12 cellular contexts compared by ENCODE assay signal in genomic region chr6:39227476-39227875, GRCh38. TPM values are rescaled to one million over a fixed set of nuclear protein-coding genes. Genes with fewer than 3 reads are reported as not detected.
DNase-seq lines count a peak whose midpoint lies in the region; ATAC-seq and TF ChIP-seq lines count a peak whose summit lies in the region.
"Had no signal": no experiment of that assay in that cellular context is flagged by ENCODE, and none has a peak within 500 bp of the region (broad histone marks: within the 10 kb centered on the region; RNA-seq: fewer than 3 reads in every experiment).

No MANE protein-coding gene starts in this region.

- DNase-seq in MCF 10A (ENCODE audit: unreplicated experiment) (no peak), mammary epithelial cell (no peak), upper lobe of right lung (no peak)
- DNase-seq in activated naive CD8-positive, alpha-beta T cell treated with anti-CD3 and anti-CD28 coated beads, Interleukin-2, amount 50 U/mL, for 24 hours: no peak
- no peak for DNase-seq in stimulated activated naive B cell treated with anti-CD40 and anti-IgM and Interleukin-4, amounts not matched to agents 10 μg/mL and 1 μg/mL and 100 μg/mL, for 72 hours
- DNase-seq: AML-193, left colon, NCI-H345, SHP77 treated with DMSO at 0.1 percent for 48 hours had no signal

- peaks cover 12% of the 10 kb centered on the region for H3K4me1 ChIP-seq in mammary epithelial cell (ENCODE audit: insufficient read depth, low read length)
- peaks cover 12% of the 10 kb centered on the region for H3K4me1 ChIP-seq in mesodermal cell (ENCODE audit: control insufficient read depth, insufficient read depth, low read length, poor library complexity, severe bottlenecking)
- peaks cover 35% of the 10 kb centered on the region for H3K4me1 ChIP-seq in upper lobe of right lung

- H3K9ac ChIP-seq in mammary epithelial cell (ENCODE audit: insufficient read depth, low read length): no peak overlapping the region

- dilution Hi-C loops in mammary epithelial cell (cut with HindIII; ENCODE audit: low sequenced_read_pairs): no loop called here

- H2AFZ ChIP-seq in mammary epithelial cell (ENCODE audit: low read depth, low read length): no peak overlapping the region

- H3K27ac Mint-ChIP-seq in MCF 10A (ENCODE audit: low read depth, unreplicated experiment): no peak overlapping the region
- peak overlapping the region; percentile 70 for H3K27ac Mint-ChIP-seq in activated naive CD8-positive, alpha-beta T cell treated with anti-CD3 and anti-CD28 coated beads, Interleukin-2, amount 50 U/mL, for 24 hours
- H3K27ac Mint-ChIP-seq in stimulated activated naive B cell treated with anti-CD40 and anti-IgM and Interleukin-4, amounts not matched to agents 10 μg/mL and 1 μg/mL and 100 μg/mL, for 72 hours: no peak overlapping the region

- no peak overlapping the region for H3K27ac ChIP-seq in mammary epithelial cell (ENCODE audit: insufficient read depth, low read depth, low read length)
- H3K27ac ChIP-seq in mesodermal cell (ENCODE audit: low read depth, low read length, severe bottlenecking): no peak overlapping the region
- peak overlapping the region; percentile 18 for H3K27ac ChIP-seq in upper lobe of right lung

- WGBS in mammary epithelial cell (ENCODE audit: low coverage, missing lambda C conversion rate): 87% methylated on average over 9 of the region's 9 CpGs
- 87 to 91% methylated on average over 5 of the region's 9 CpGs for WGBS in mesodermal cell (ENCODE audit: insufficient coverage in 2 of 2), 2 experiments

- in situ Hi-C loops in mammary epithelial cell (cut with MboI; ENCODE audit: low sequenced_read_pairs in 2 of 2): no loop called here

- H3K27me3 ChIP-seq in mammary epithelial cell (ENCODE audit: insufficient read depth, low read length) (no peaks in the 10 kb centered on the region), upper lobe of right lung (peaks cover 17% of the 10 kb centered on the region)

- H3K4me3 ChIP-seq in mammary epithelial cell (replicated peaks in 1 of 3; ENCODE audit: insufficient read depth in 1 of 3, low read depth in 2 of 3, low read length in 3 of 3) (no peak overlapping the region), mesodermal cell (ENCODE audit: extremely low read depth, insufficient read depth, low read length, poor library complexity, severe bottlenecking) (peak overlapping the region; percentile 58), upper lobe of right lung (peak overlapping the region; percentile 64)

- no peak for ATAC-seq in activated naive CD8-positive, alpha-beta T cell treated with anti-CD3 and anti-CD28 coated beads, Interleukin-2, amount 50 U/mL, for 24 hours
- ATAC-seq in upper lobe of right lung: no peak
- ATAC-seq in HG03095 (IDR thresholded peaks at IDR 0.05; ENCODE audit: unreplicated experiment): no peak
- no peak for ATAC-seq in stimulated activated naive B cell treated with anti-CD40 and anti-IgM and Interleukin-4, amounts not matched to agents 10 μg/mL and 1 μg/mL and 100 μg/mL, for 72 hours (replicated peaks)
- ATAC-seq in HG03521 (IDR thresholded peaks at IDR 0.05; ENCODE audit: unreplicated experiment): no peak
- ATAC-seq: left colon had no signal

- no peaks in the 10 kb centered on the region for H3K27me3 Mint-ChIP-seq in MCF 10A (ENCODE audit: insufficient read depth, unreplicated experiment)
- H3K27me3 Mint-ChIP-seq in activated naive CD8-positive, alpha-beta T cell treated with anti-CD3 and anti-CD28 coated beads, Interleukin-2, amount 50 U/mL, for 24 hours: peaks cover 3% of the 10 kb centered on the region
- H3K27me3 Mint-ChIP-seq in stimulated activated naive B cell treated with anti-CD40 and anti-IgM and Interleukin-4, amounts not matched to agents 10 μg/mL and 1 μg/mL and 100 μg/mL, for 72 hours: peaks cover 46 to 71% of the 10 kb centered on the region in 2 donors

- POLR2A ChIA-PET in MCF 10A (lab: Yijun Ruan, JAX): interaction anchor here (0.6 kb wide), 1 partner anchor 264 kb away, joined by 3 read pairs; no protein-coding TSS in a partner anchor

- H3K79me2 ChIP-seq in mammary epithelial cell (ENCODE audit: insufficient read depth, low read length): no peaks in the 10 kb centered on the region

- H3K36me3 Mint-ChIP-seq in MCF 10A (ENCODE audit: insufficient read depth, unreplicated experiment): no peaks in the 10 kb centered on the region
- peaks cover 43% of the 10 kb centered on the region for H3K36me3 Mint-ChIP-seq in activated naive CD8-positive, alpha-beta T cell treated with anti-CD3 and anti-CD28 coated beads, Interleukin-2, amount 50 U/mL, for 24 hours (ENCODE audit: low read depth)
- H3K36me3 Mint-ChIP-seq in stimulated activated naive B cell treated with anti-CD40 and anti-IgM and Interleukin-4, amounts not matched to agents 10 μg/mL and 1 μg/mL and 100 μg/mL, for 72 hours: peaks cover 0 to 2% of the 10 kb centered on the region in 2 donors

- no peaks in the 10 kb centered on the region for H3K9me3 Mint-ChIP-seq in MCF 10A (ENCODE audit: unreplicated experiment)
- H3K9me3 Mint-ChIP-seq in activated naive CD8-positive, alpha-beta T cell treated with anti-CD3 and anti-CD28 coated beads, Interleukin-2, amount 50 U/mL, for 24 hours: peaks cover 6% of the 10 kb centered on the region
- H3K9me3 Mint-ChIP-seq in stimulated activated naive B cell treated with anti-CD40 and anti-IgM and Interleukin-4, amounts not matched to agents 10 μg/mL and 1 μg/mL and 100 μg/mL, for 72 hours: peaks cover 0 to 2% of the 10 kb centered on the region in 2 donors

- TF ChIP-seq CTCF in MCF 10A (IDR thresholded peaks at IDR 0.05; ENCODE audit: unreplicated experiment) (no peak), mammary epithelial cell (conservative IDR thresholded peaks at IDR 0.05 in 1 of 2, IDR thresholded peaks at IDR 0.05 in 1 of 2; ENCODE audit: extremely low read depth in 1 of 2, insufficient read depth in 1 of 2, low read depth in 1 of 2, low read length in 2 of 2) (no peak), upper lobe of right lung (IDR thresholded peaks at IDR 0.05) (no peak)

- CTCF ChIA-PET in MCF 10A (lab: Yijun Ruan, JAX): no interaction called here
- CTCF ChIA-PET in mammary epithelial cell (lab: Charles Lee; ENCODE audit: low non-redundant PET): no interaction called here

- H3K36me3 ChIP-seq in mammary epithelial cell (ENCODE audit: insufficient read depth, low read length) (no peaks in the 10 kb centered on the region), mesodermal cell (ENCODE audit: control insufficient read depth, insufficient read depth, low read length) (peaks cover 3% of the 10 kb centered on the region), upper lobe of right lung (no peaks in the 10 kb centered on the region)

- H3K4me2 ChIP-seq in mammary epithelial cell (ENCODE audit: insufficient read depth, low read depth, low read length): no peak overlapping the region

- H3K4me1 Mint-ChIP-seq in MCF 10A (ENCODE audit: insufficient read depth, unreplicated experiment): peaks cover 23% of the 10 kb centered on the region
- H3K4me1 Mint-ChIP-seq in activated naive CD8-positive, alpha-beta T cell treated with anti-CD3 and anti-CD28 coated beads, Interleukin-2, amount 50 U/mL, for 24 hours: peaks cover 55% of the 10 kb centered on the region
- H3K4me1 Mint-ChIP-seq in stimulated activated naive B cell treated with anti-CD40 and anti-IgM and Interleukin-4, amounts not matched to agents 10 μg/mL and 1 μg/mL and 100 μg/mL, for 72 hours: peaks cover 12 to 56% of the 10 kb centered on the region in 2 donors

- peak overlapping the region; percentile 75 for H3K4me3 Mint-ChIP-seq in MCF 10A (ENCODE audit: unreplicated experiment)
- H3K4me3 Mint-ChIP-seq in activated naive CD8-positive, alpha-beta T cell treated with anti-CD3 and anti-CD28 coated beads, Interleukin-2, amount 50 U/mL, for 24 hours: peak overlapping the region; percentile 83
- peak overlapping the region in 1 of 2 donors; percentile 86 for H3K4me3 Mint-ChIP-seq in stimulated activated naive B cell treated with anti-CD40 and anti-IgM and Interleukin-4, amounts not matched to agents 10 μg/mL and 1 μg/mL and 100 μg/mL, for 72 hours

- BruUV-seq in MCF 10A (replicated peaks; lab: Mats Ljungman, UMichigan): no TSS peak
- BruUV-seq in mammary epithelial cell (replicated peaks; lab: Mats Ljungman, UMichigan): no TSS peak

- intact Hi-C loops in MCF 10A (cut with micrococcal nuclease): no loop called here
- intact Hi-C loops in mammary epithelial cell (cut with micrococcal nuclease): no loop called here
- intact Hi-C loops in upper lobe of right lung (cut with DNase I): no loop called here

- no peaks in the 10 kb centered on the region for H4K20me1 ChIP-seq in mammary epithelial cell (ENCODE audit: insufficient read depth, low read length)

- H3K9me3 ChIP-seq in mammary epithelial cell (replicated peaks; ENCODE audit: insufficient read depth, low read length) (no peaks in the 10 kb centered on the region), mesodermal cell (ENCODE audit: control insufficient read depth, low read length) (no peaks in the 10 kb centered on the region), upper lobe of right lung (no peaks in the 10 kb centered on the region)

RNA-seq across cellular contexts. Expression of gene KCNK5, which starts 1.8 kb away (rescaled TPM):
- total RNA-seq in MCF 10A (2022) (1.3 and 2.6 TPM in 2 replicates), mammary epithelial cell (1 to 10 TPM in 1 of 2 donors, not detected in 1; 1.3 TPM), upper lobe of right lung (10.0 TPM)
- polyA plus RNA-seq in mammary epithelial cell: 0.40 TPM
- polyA minus RNA-seq in mammary epithelial cell: not detected
- polyA plus RNA-seq in mesodermal cell (2013, experiment 1 of 2): 7.1 TPM
- polyA plus RNA-seq in mesodermal cell (2013, experiment 2 of 2): 5.9 TPM

Comparison
In these comparisons a context has a peak if more than half of its experiments do, and no peak if none do; other contexts are left out.
1. H3K4me3 ChIP-seq: peak in mesodermal cell (single experiment) and upper lobe of right lung (single experiment); none in mammary epithelial cell (0 of 3).